In the genomic region with DNA sequence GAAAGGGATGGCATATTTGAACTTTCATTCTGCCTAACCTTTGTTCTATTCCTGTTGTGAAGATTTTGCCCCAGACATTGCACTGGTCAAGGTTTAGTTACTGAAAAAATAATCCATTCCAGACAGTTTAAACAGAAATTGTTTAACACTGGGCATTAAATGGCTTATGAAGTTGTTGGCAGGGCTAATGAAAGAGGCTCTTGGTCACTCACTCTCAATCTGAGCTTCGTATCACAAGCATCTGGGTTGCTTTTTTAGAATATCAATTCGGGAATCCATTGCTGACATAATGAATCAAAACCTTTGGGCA, we compare ENCODE assay signal across 3 cellular contexts.
"Had no signal": no experiment of that assay in that cellular context is flagged by ENCODE, and none has a peak within 500 bp of the region (broad histone marks: within the 10 kb centered on the region; RNA-seq: fewer than 3 reads in every experiment).

No MANE protein-coding gene starts in this region.

- H3K4me3 ChIP-seq: adrenal gland, pancreas, transverse colon had no signal

- H3K9me3 ChIP-seq: adrenal gland, pancreas, transverse colon had no signal

- H3K27me3 ChIP-seq: adrenal gland, pancreas, transverse colon had no signal

- DNase-seq: pancreas had no signal

- H3K36me3 ChIP-seq: adrenal gland, pancreas, transverse colon had no signal

- H3K27ac ChIP-seq: pancreas, transverse colon had no signal

- H3K4me1 ChIP-seq: pancreas had no signal
